7 cellular contexts compared by ENCODE assay signal in the genomic region with DNA sequence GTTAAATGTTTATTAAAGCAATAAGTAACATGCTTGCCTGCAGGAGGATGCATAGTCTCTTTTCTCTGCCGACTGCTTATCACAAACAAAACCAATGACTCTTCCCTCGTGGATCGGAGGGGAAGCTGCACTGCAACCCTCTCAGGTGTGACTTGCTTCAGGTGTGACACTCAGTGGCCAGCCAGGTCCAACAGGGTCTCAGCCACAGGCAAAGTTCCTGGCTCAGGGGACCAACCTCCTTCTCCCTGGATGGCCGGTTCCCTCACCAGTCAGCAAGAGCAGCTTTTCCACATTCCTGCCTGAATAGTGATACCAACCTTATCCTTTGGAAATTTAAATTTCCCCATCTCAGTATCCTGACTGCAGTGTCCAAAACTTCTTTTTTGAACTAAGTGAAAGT.
"Had no signal": no experiment of that assay in that cellular context is flagged by ENCODE, and none has a peak within 500 bp of the region (broad histone marks: within the 10 kb centered on the region; RNA-seq: fewer than 3 reads in every experiment).

No MANE protein-coding gene starts in this region.

- H3K4me3 Mint-ChIP-seq: HFFc6 had no signal

- H3K36me3 Mint-ChIP-seq: IgD-negative memory B cell had no signal

- H3K4me1 ChIP-seq: HAP-1 had no signal

- H3K27ac ChIP-seq: GM23248 had no signal

- H3K27me3 Mint-ChIP-seq: IgD-negative memory B cell had no signal

- H2AFZ ChIP-seq: GM23248 had no signal

- DNase-seq: GM23248, GOT3, H7, HFFc6 had no signal

- H3K36me3 ChIP-seq: HAP-1 had no signal

- H3K27ac Mint-ChIP-seq: HFFc6, IgD-negative memory B cell had no signal

- H3K9ac ChIP-seq: GM23248 had no signal

- H3K4me1 Mint-ChIP-seq: IgD-negative memory B cell had no signal

- H3K4me3 ChIP-seq: GM23248, HAP-1 had no signal

- ATAC-seq: HCT116 had no signal

- H3K9me3 ChIP-seq: HAP-1 had no signal
